Comparison of ENCODE assay signal across 15 cellular contexts in the genomic region with DNA sequence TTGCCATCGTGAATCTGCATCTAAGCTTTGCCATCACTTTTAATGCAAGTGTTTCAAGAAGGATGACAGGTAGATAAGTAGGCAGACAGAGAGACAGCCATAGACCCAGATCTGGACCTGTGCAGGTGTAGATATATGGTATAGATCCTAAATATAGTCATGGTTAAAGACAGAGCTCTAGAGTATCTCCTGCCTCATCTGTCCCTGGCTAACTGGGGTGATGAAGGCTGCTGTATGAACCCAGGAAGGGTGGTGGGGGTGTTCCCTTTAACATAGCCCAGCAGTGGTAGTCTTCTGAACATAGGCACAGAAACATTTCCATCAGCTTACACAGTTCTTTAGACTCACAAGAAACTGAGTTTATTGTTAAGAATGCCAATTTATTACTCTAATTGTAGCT.
A peak's percentile ranks its signal among the peaks of the same experiment; 100 is the strongest.
DNase-seq lines count a peak whose midpoint lies in the region; ATAC-seq, FAIRE-seq and TF ChIP-seq lines count a peak whose summit lies in the region.
"Had no signal": no experiment of that assay in that cellular context is flagged by ENCODE, and none has a peak within 500 bp of the region (broad histone marks: within the 10 kb centered on the region; RNA-seq: fewer than 3 reads in every experiment).

No MANE protein-coding gene starts in this region.

- H3K27ac ChIP-seq in upper lobe of right lung: no peak overlapping the region
- no peak overlapping the region for H3K27ac ChIP-seq in small intestine (ENCODE audit: low read depth in 1 of 2, low read length in 1 of 2)
- H3K27ac ChIP-seq: SJSA1, suprapubic skin had no signal

- FAIRE-seq in small intestine (lab: Jason Lieb, UNC): no peak
- FAIRE-seq: colon had no signal

- no peaks in the 10 kb centered on the region for H3K9me3 ChIP-seq in upper lobe of right lung
- H3K9me3 ChIP-seq in small intestine (ENCODE audit: control insufficient read depth, low read depth): no peaks in the 10 kb centered on the region
- H3K9me3 ChIP-seq: SJSA1, suprapubic skin had no signal

- H3K4me3 Mint-ChIP-seq in stimulated activated naive CD8-positive, alpha-beta T cell treated with anti-CD3 and anti-CD28 coated beads, Interleukin-15, amount 100 ng/mL, for 72 hours: no peak overlapping the region
- no peak overlapping the region for H3K4me3 Mint-ChIP-seq in glutamatergic neuron (ENCODE audit: unreplicated experiment)
- H3K4me3 Mint-ChIP-seq: neural crest cell had no signal

- H3K36me3 ChIP-seq in upper lobe of right lung: no peaks in the 10 kb centered on the region
- no peaks in the 10 kb centered on the region for H3K36me3 ChIP-seq in small intestine (ENCODE audit: control insufficient read depth in 2 of 2, insufficient read depth in 2 of 2, low read length in 2 of 2)
- H3K36me3 ChIP-seq: SJSA1, suprapubic skin had no signal

- no peak overlapping the region for H3K4me3 ChIP-seq in upper lobe of right lung
- no peak overlapping the region for H3K4me3 ChIP-seq in small intestine (ENCODE audit: low read depth in 1 of 2, low read length in 2 of 2)
- H3K4me3 ChIP-seq: SJSA1, suprapubic skin had no signal

- no peak overlapping the region for H3K27ac Mint-ChIP-seq in stimulated activated naive CD8-positive, alpha-beta T cell treated with anti-CD3 and anti-CD28 coated beads, Interleukin-15, amount 100 ng/mL, for 72 hours
- H3K27ac Mint-ChIP-seq in glutamatergic neuron (ENCODE audit: unreplicated experiment): peak overlapping the region; percentile 69

- no peaks in the 10 kb centered on the region for H3K9me3 Mint-ChIP-seq in stimulated activated naive CD8-positive, alpha-beta T cell treated with anti-CD3 and anti-CD28 coated beads, Interleukin-15, amount 100 ng/mL, for 72 hours
- H3K9me3 Mint-ChIP-seq in glutamatergic neuron (ENCODE audit: unreplicated experiment): peaks cover 4% of the 10 kb centered on the region
- H3K9me3 Mint-ChIP-seq: neural crest cell had no signal

- H3K4me1 ChIP-seq in upper lobe of right lung (no peaks in the 10 kb centered on the region), small intestine (ENCODE audit: control insufficient read depth in 2 of 2, insufficient read depth in 1 of 2, low read depth in 1 of 2, low read length in 1 of 2) (no peaks in the 10 kb centered on the region)
- H3K4me1 ChIP-seq: suprapubic skin had no signal

- H3K27me3 Mint-ChIP-seq in stimulated activated naive CD8-positive, alpha-beta T cell treated with anti-CD3 and anti-CD28 coated beads, Interleukin-15, amount 100 ng/mL, for 72 hours: peaks cover 18% of the 10 kb centered on the region
- peaks cover 3% of the 10 kb centered on the region for H3K27me3 Mint-ChIP-seq in glutamatergic neuron (ENCODE audit: unreplicated experiment)

- H3K4me1 Mint-ChIP-seq in stimulated activated naive CD8-positive, alpha-beta T cell treated with anti-CD3 and anti-CD28 coated beads, Interleukin-15, amount 100 ng/mL, for 72 hours: no peaks in the 10 kb centered on the region
- H3K4me1 Mint-ChIP-seq in glutamatergic neuron (ENCODE audit: low read depth, unreplicated experiment): peaks cover 30% of the 10 kb centered on the region

- DNase-seq in stimulated activated naive CD8-positive, alpha-beta T cell treated with anti-CD3 and anti-CD28 coated beads, Interleukin-15, amount 100 ng/mL, for 72 hours: no peak
- DNase-seq in stimulated activated naive CD8-positive, alpha-beta T cell treated with anti-CD3 and anti-CD28 coated beads, Interleukin-15, Interleukin-2, amounts not matched to agents 100 U/mL and 50 U/mL, for 24 hours: no peak
- DNase-seq in glutamatergic neuron (no peak), upper lobe of right lung (no peak), small intestine (no peak), HUDEP-2 (lab: John Stamatoyannopoulos, UW; ENCODE audit: unreplicated experiment in 76 of 76) (no peak), activated gamma-delta T cell treated with Interleukin-2 at 50 U/mL for 16 hours (no peak)
- DNase-seq: activated effector memory CD4-positive, alpha-beta T cell treated with anti-CD3 and anti-CD28 coated beads, Interleukin-2, amount 50 U/mL, for 16 hours; anterior cingulate cortex; stimulated activated CD4-positive, alpha-beta T cell treated with anti-CD3 and anti-CD28 coated beads, Interleukin-1b, Interleukin-23, amount 100 ng/mL, for 48 hours had no signal

- peak; percentile 43 for ATAC-seq in stimulated activated naive CD8-positive, alpha-beta T cell treated with anti-CD3 and anti-CD28 coated beads, Interleukin-15, amount 100 ng/mL, for 72 hours
- no peak for ATAC-seq in stimulated activated naive CD8-positive, alpha-beta T cell treated with anti-CD3 and anti-CD28 coated beads, Interleukin-15, Interleukin-2, amounts not matched to agents 100 U/mL and 50 U/mL, for 24 hours
- ATAC-seq in HG03196 (IDR thresholded peaks at IDR 0.05; ENCODE audit: unreplicated experiment) (peak; percentile 19), upper lobe of right lung (peak; percentile 12)

- no peaks in the 10 kb centered on the region for H3K27me3 ChIP-seq in upper lobe of right lung
- peaks cover 0 to 2% of the 10 kb centered on the region in 2 donors for H3K27me3 ChIP-seq in small intestine (ENCODE audit: control insufficient read depth in 2 of 2, insufficient read depth in 2 of 2, low read length in 2 of 2)
- H3K27me3 ChIP-seq: SJSA1, suprapubic skin had no signal

- TF ChIP-seq CTCF in glutamatergic neuron (IDR thresholded peaks at IDR 0.05; ENCODE audit: partially characterized antibody, unreplicated experiment) (no peak), upper lobe of right lung (IDR thresholded peaks at IDR 0.05) (no peak)

- WGBS in small intestine, 3 donors: 76 to 91% (median 83%) methylated on average over 1 of the region's 1 CpG

- no peaks in the 10 kb centered on the region for H3K36me3 Mint-ChIP-seq in glutamatergic neuron (ENCODE audit: unreplicated experiment)

- intact Hi-C loops in upper lobe of right lung (cut with DNase I): no loop called here
